In the genomic region with DNA sequence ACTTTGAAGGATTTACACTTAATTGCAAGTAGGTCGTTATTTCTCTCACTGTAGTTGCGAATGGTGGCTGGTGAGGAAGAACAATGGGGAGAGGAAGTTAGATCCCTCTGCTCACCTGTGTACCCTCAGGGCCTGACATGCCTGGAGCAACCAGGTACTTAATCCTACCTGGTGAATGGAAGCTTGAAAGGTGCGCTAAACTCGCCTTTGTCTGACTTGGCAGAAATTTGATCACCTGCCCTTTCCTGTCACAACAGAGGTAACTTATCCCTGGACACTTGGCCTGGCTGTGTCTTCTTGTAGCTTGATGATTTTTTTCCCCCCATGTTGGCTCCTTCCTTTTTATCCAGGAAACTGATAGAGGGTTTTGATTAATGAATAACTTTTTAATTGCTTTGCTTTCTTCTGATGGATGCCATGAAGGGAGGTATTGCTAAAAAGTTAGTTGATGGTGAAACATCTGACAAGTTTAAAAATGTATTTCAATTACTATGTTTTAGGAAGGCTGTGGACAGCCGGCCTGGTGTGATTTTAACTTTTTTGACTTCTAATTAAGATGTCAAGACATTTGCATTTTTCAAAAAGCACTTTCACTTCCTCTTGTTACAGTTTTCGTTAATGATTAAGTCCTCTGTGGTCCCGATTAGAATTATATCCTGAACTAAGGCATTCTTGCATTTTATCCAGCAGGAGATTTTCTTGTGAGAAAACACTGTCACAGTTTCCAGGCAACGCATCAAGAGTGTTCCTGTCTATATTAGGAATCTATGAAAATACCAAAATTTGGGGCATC, we compare ENCODE assay signal across 9 cellular contexts. TPM values are rescaled to one million over a fixed set of nuclear protein-coding genes. Genes with fewer than 3 reads are reported as not detected.
DNase-seq lines count a peak whose midpoint lies in the region; ATAC-seq, FAIRE-seq and TF ChIP-seq lines count a peak whose summit lies in the region.
"Had no signal": no experiment of that assay in that cellular context is flagged by ENCODE, and none has a peak within 500 bp of the region (broad histone marks: within the 10 kb centered on the region; RNA-seq: fewer than 3 reads in every experiment).

No MANE protein-coding gene starts in this region.

- DNase-seq in DMS79 treated with DMSO at 0.1 percent for 48 hours (lab: John Stamatoyannopoulos, UW) (peak; percentile 26), DMS79 (lab: John Stamatoyannopoulos, UW) (no peak), RCC 7860 (ENCODE audit: low spot score) (peak; percentile 48), left ventricle myocardium superior (no peak), spleen (no peak)
- DNase-seq in stimulated activated naive B cell treated with anti-CD40 and anti-IgM and Interleukin-4, amounts not matched to agents 10 μg/mL and 1 μg/mL and 100 μg/mL, for 72 hours: no peak
- no peak for DNase-seq in activated T-cell treated with anti-CD3 and anti-CD28 coated beads, Interleukin-2, amount 50 U/mL, for 24 hours

- H3K4me3 ChIP-seq in spleen: no peak overlapping the region

- ATAC-seq in HG03097 (IDR thresholded peaks at IDR 0.05; ENCODE audit: low FRiP score, unreplicated experiment): peak; percentile 59
- peak; percentile 39 to 55 for ATAC-seq in stimulated activated naive B cell treated with anti-CD40 and anti-IgM and Interleukin-4, amounts not matched to agents 10 μg/mL and 1 μg/mL and 100 μg/mL, for 72 hours (replicated peaks)
- no peak for ATAC-seq in left ventricle myocardium superior

- H3K27ac Mint-ChIP-seq in stimulated activated naive B cell treated with anti-CD40 and anti-IgM and Interleukin-4, amounts not matched to agents 10 μg/mL and 1 μg/mL and 100 μg/mL, for 72 hours: no peak overlapping the region
- no peak overlapping the region for H3K27ac Mint-ChIP-seq in activated T-cell treated with anti-CD3 and anti-CD28 coated beads, Interleukin-2, amount 50 U/mL, for 24 hours

- peaks cover 0 to 7% of the 10 kb centered on the region in 2 donors for H3K27me3 Mint-ChIP-seq in stimulated activated naive B cell treated with anti-CD40 and anti-IgM and Interleukin-4, amounts not matched to agents 10 μg/mL and 1 μg/mL and 100 μg/mL, for 72 hours
- no peaks in the 10 kb centered on the region for H3K27me3 Mint-ChIP-seq in activated T-cell treated with anti-CD3 and anti-CD28 coated beads, Interleukin-2, amount 50 U/mL, for 24 hours

- no peaks in the 10 kb centered on the region for H3K36me3 ChIP-seq in spleen

- peaks cover 0 to 12% (median 7%) of the 10 kb centered on the region in 6 donors for H3K4me1 ChIP-seq in spleen

- no peaks in the 10 kb centered on the region for H3K36me3 Mint-ChIP-seq in stimulated activated naive B cell treated with anti-CD40 and anti-IgM and Interleukin-4, amounts not matched to agents 10 μg/mL and 1 μg/mL and 100 μg/mL, for 72 hours
- H3K36me3 Mint-ChIP-seq in activated T-cell treated with anti-CD3 and anti-CD28 coated beads, Interleukin-2, amount 50 U/mL, for 24 hours (ENCODE audit: low read depth): no peaks in the 10 kb centered on the region

- no peaks in the 10 kb centered on the region for H3K9me3 ChIP-seq in spleen

- TF ChIP-seq POLR2A in spleen (IDR thresholded peaks at IDR 0.05): no peak

- peak; percentile 30 for FAIRE-seq in RCC 7860 (lab: Jason Lieb, UNC)
- FAIRE-seq: A204.1 had no signal

- intact Hi-C loops in left ventricle myocardium superior (cut with micrococcal nuclease) (no loop called here), spleen (cut with DNase I; ENCODE audit: low total_unique reads) (no loop called here)

- H3K27ac ChIP-seq in spleen: no peak overlapping the region

- H3K27me3 ChIP-seq in spleen (replicated peaks in 1 of 7): no peaks in the 10 kb centered on the region

- H3K4me1 Mint-ChIP-seq in stimulated activated naive B cell treated with anti-CD40 and anti-IgM and Interleukin-4, amounts not matched to agents 10 μg/mL and 1 μg/mL and 100 μg/mL, for 72 hours: peaks cover 9 to 10% of the 10 kb centered on the region in 2 donors
- H3K4me1 Mint-ChIP-seq in activated T-cell treated with anti-CD3 and anti-CD28 coated beads, Interleukin-2, amount 50 U/mL, for 24 hours (ENCODE audit: low read depth): peaks cover 2% of the 10 kb centered on the region

- TF ChIP-seq CTCF in spleen (IDR thresholded peaks at IDR 0.05 in 8 of 11, conservative IDR thresholded peaks at IDR 0.05 in 3 of 11): no peak

- H3K4me3 Mint-ChIP-seq in stimulated activated naive B cell treated with anti-CD40 and anti-IgM and Interleukin-4, amounts not matched to agents 10 μg/mL and 1 μg/mL and 100 μg/mL, for 72 hours: no peak overlapping the region
- H3K4me3 Mint-ChIP-seq in activated T-cell treated with anti-CD3 and anti-CD28 coated beads, Interleukin-2, amount 50 U/mL, for 24 hours: no peak overlapping the region

- H3K9me3 Mint-ChIP-seq in stimulated activated naive B cell treated with anti-CD40 and anti-IgM and Interleukin-4, amounts not matched to agents 10 μg/mL and 1 μg/mL and 100 μg/mL, for 72 hours: peaks cover 4 to 6% of the 10 kb centered on the region in 2 donors
- peaks cover 2% of the 10 kb centered on the region for H3K9me3 Mint-ChIP-seq in activated T-cell treated with anti-CD3 and anti-CD28 coated beads, Interleukin-2, amount 50 U/mL, for 24 hours

- 52 to 75% (median 67%) methylated on average over 8 of the region's 8 CpGs for WGBS in spleen, 5 donors

RNA-seq across cellular contexts. Expression of a gene that starts 9.2 kb away (rescaled TPM):
- total RNA-seq in left ventricle myocardium superior: 30.6 TPM
- 1 to 10 TPM; 1.6 to 3.1 (median 2.0) TPM for total RNA-seq in spleen
- polyA plus RNA-seq in spleen: under 1 TPM; 0.13 to 0.67 (median 0.27) TPM

Comparison
In these comparisons a context has a peak if more than half of its experiments do, and no peak if none do; other contexts are left out.
1. DNase-seq: peak in DMS79 treated with DMSO at 0.1 percent for 48 hours (single experiment) and RCC 7860 (single experiment); none in DMS79 (single experiment), stimulated activated naive B cell treated with anti-CD40 and anti-IgM and Interleukin-4, amounts not matched to agents 10 μg/mL and 1 μg/mL and 100 μg/mL, for 72 hours (single experiment), left ventricle myocardium superior (single experiment), spleen (single experiment) and activated T-cell treated with anti-CD3 and anti-CD28 coated beads, Interleukin-2, amount 50 U/mL, for 24 hours (single experiment).